9 cellular contexts compared by ENCODE assay signal in genomic region chr10:110016037-110016436, GRCh38. TPM values are rescaled to one million over a fixed set of nuclear protein-coding genes. Genes with fewer than 3 reads are reported as not detected.
A peak's percentile ranks its signal among the peaks of the same experiment; 100 is the strongest.
DNase-seq lines count a peak whose midpoint lies in the region; ATAC-seq lines count a peak whose summit lies in the region.
"Had no signal": no experiment of that assay in that cellular context is flagged by ENCODE, and none has a peak within 500 bp of the region (broad histone marks: within the 10 kb centered on the region; RNA-seq: fewer than 3 reads in every experiment).

No MANE protein-coding gene starts in this region.

- peaks cover 37% of the 10 kb centered on the region for H3K79me2 ChIP-seq in mesendoderm (ENCODE audit: control insufficient read depth, insufficient read depth, low read length)

- no peak for ATAC-seq in GM19395 (IDR thresholded peaks at IDR 0.05; ENCODE audit: unreplicated experiment)

- H3K36me3 Mint-ChIP-seq in CD4-positive, alpha-beta memory T cell = peaks cover 13 to 27% of the 10 kb centered on the region in 2 donors

- no peak overlapping the region for H3K27ac ChIP-seq in CD4-positive, alpha-beta memory T cell (ENCODE audit: low read depth, low read length)
- peak overlapping the region; percentile 60 for H3K27ac ChIP-seq in HUES48 (ENCODE audit: low read depth, low read length)
- H3K27ac ChIP-seq in mesendoderm (ENCODE audit: low read depth, low read length) = no peak overlapping the region

- H3K9me3 ChIP-seq in CD4-positive, alpha-beta memory T cell (ENCODE audit: control insufficient read depth in 1 of 2, low read length in 2 of 2) = no peaks in the 10 kb centered on the region
- H3K9me3 ChIP-seq in HUES48 (ENCODE audit: control insufficient read depth, insufficient read depth, low read length) = no peaks in the 10 kb centered on the region

- H3K4me1 Mint-ChIP-seq in CD4-positive, alpha-beta memory T cell = peaks cover 60 to 92% (median 76%) of the 10 kb centered on the region in 4 donors

- no peaks in the 10 kb centered on the region for H3K27me3 ChIP-seq in CD4-positive, alpha-beta memory T cell (ENCODE audit: insufficient read depth, low read length)
- H3K27me3 ChIP-seq in HUES48 (ENCODE audit: control insufficient read depth, insufficient read depth, low read length) = no peaks in the 10 kb centered on the region
- H3K27me3 ChIP-seq in mesendoderm (ENCODE audit: insufficient read depth, low read length, poor library complexity) = no peaks in the 10 kb centered on the region

- H2BK5ac ChIP-seq in mesendoderm (ENCODE audit: low read length) = no peak overlapping the region

- H3K23ac ChIP-seq in mesendoderm (ENCODE audit: low read length) = no peak overlapping the region

- H3K18ac ChIP-seq in mesendoderm (ENCODE audit: low read length) = no peak overlapping the region

- peaks cover 92% of the 10 kb centered on the region for H3K4me1 ChIP-seq in CD4-positive, alpha-beta memory T cell (ENCODE audit: insufficient read depth, low read length)
- H3K4me1 ChIP-seq in HUES48 (ENCODE audit: control insufficient read depth, insufficient read depth, low read length) (peaks cover 44% of the 10 kb centered on the region), mesendoderm (ENCODE audit: control insufficient read depth, low read depth, low read length) (peaks cover 3% of the 10 kb centered on the region)

- no peak overlapping the region for H3K4ac ChIP-seq in mesendoderm (ENCODE audit: low read depth, low read length)

- no peak overlapping the region for H2BK15ac ChIP-seq in mesendoderm (replicated peaks; ENCODE audit: low read depth)

- no peak overlapping the region for H2BK120ac ChIP-seq in mesendoderm (ENCODE audit: low read depth, low read length)

- H3K9ac ChIP-seq in HUES48 (ENCODE audit: low read depth, low read length) = no peak overlapping the region
- H3K9ac ChIP-seq in mesendoderm (ENCODE audit: low read length) = no peak overlapping the region

- H2AK5ac ChIP-seq in mesendoderm (ENCODE audit: low read length) = no peak overlapping the region

- CTCF ChIA-PET in CD4-positive, alpha-beta memory T cell (lab: Charles Lee; ENCODE audit: partially characterized antibody) = interaction anchor here (1.0 to 5.0 kb wide), 9 partner anchors 17 to 132 kb away, joined by 3 to 42 read pairs (median 5); no protein-coding TSS in a partner anchor

- no peak overlapping the region for H4K8ac ChIP-seq in mesendoderm (ENCODE audit: low read depth, low read length)

- no peaks in the 10 kb centered on the region for H3K9me3 Mint-ChIP-seq in CD4-positive, alpha-beta memory T cell

- DNase-seq in CD4-positive, alpha-beta memory T cell = no peak
- DNase-seq in cerebellar cortex (ENCODE audit: low spot score) (peak; percentile 79), mesendoderm (peak; percentile 85), KG1 (lab: John Stamatoyannopoulos, UW) (no peak), NCI-H2107 (lab: John Stamatoyannopoulos, UW) (no peak), NCI-H187 (lab: John Stamatoyannopoulos, UW) (no peak)
- DNase-seq: activated CD4-positive, CD25-positive, alpha-beta regulatory T cell treated with anti-CD3 and anti-CD28 coated beads, Interleukin-2, amount 50 U/mL, for 72 hours had no signal

- intact Hi-C loops in CD4-positive, alpha-beta memory T cell (cut with micrococcal nuclease) = loop anchor here (2.0 to 10.0 kb wide), 2 partner anchors 37 to 131 kb away; no protein-coding TSS in a partner anchor

- H3K4me3 ChIP-seq in CD4-positive, alpha-beta memory T cell (ENCODE audit: low read length in 2 of 2) = no peak overlapping the region
- no peak overlapping the region for H3K4me3 ChIP-seq in HUES48 (ENCODE audit: low read depth, low read length)
- no peak overlapping the region for H3K4me3 ChIP-seq in mesendoderm (ENCODE audit: low read length)

- peaks cover 8% of the 10 kb centered on the region for H3K79me1 ChIP-seq in mesendoderm (ENCODE audit: low read length)

- peak overlapping the region; percentile 79 to 85 (median 83) for H3K27ac Mint-ChIP-seq in CD4-positive, alpha-beta memory T cell

- H4K5ac ChIP-seq in mesendoderm (ENCODE audit: low read length) = no peak overlapping the region

- H3K36me3 ChIP-seq in CD4-positive, alpha-beta memory T cell (ENCODE audit: insufficient read depth, low read length) = no peaks in the 10 kb centered on the region
- H3K36me3 ChIP-seq in HUES48 (ENCODE audit: control insufficient read depth, insufficient read depth, low read length) (no peaks in the 10 kb centered on the region), mesendoderm (ENCODE audit: control insufficient read depth, insufficient read depth, low read length) (no peaks in the 10 kb centered on the region)

- H3K27me3 Mint-ChIP-seq in CD4-positive, alpha-beta memory T cell = no peaks in the 10 kb centered on the region

- no peak overlapping the region for H3K56ac ChIP-seq in mesendoderm (ENCODE audit: low read length)

- POLR2A ChIA-PET in CD4-positive, alpha-beta memory T cell (lab: Charles Lee; ENCODE audit: partially characterized antibody) = interaction anchor here (0.7 to 10.1 kb wide), 4 partner anchors 9 to 192 kb away, joined by 3 to 116 read pairs (median 4); partner anchors contain the start of gene ADD3

- H3K4me2 ChIP-seq in mesendoderm (ENCODE audit: low read length) = no peak overlapping the region

- peak overlapping the region in 7 of 8 donors; percentile 16 to 75 (median 57) for H3K4me3 Mint-ChIP-seq in CD4-positive, alpha-beta memory T cell

RNA-seq across cellular contexts. Expression of gene ADD3, which starts 8.3 kb away (rescaled TPM):
- 100 to 1,000 TPM; 365 to 374 TPM for total RNA-seq in CD4-positive, alpha-beta memory T cell
- polyA plus RNA-seq in CD4-positive, alpha-beta memory T cell = 100 to 1,000 TPM; 525 to 613 TPM
- 46.8 TPM for polyA plus RNA-seq in mesendoderm (2013, experiment 1 of 2)
- 50.0 TPM for polyA plus RNA-seq in mesendoderm (2013, experiment 2 of 2)

Comparison
In these comparisons a context has a peak if more than half of its experiments do, and no peak if none do; other contexts are left out.
1. DNase-seq: peak in cerebellar cortex (single experiment) and mesendoderm (single experiment); none in CD4-positive, alpha-beta memory T cell (0 of 5), KG1 (single experiment), NCI-H2107 (single experiment) and NCI-H187 (0 of 2).